1 cellular context compared by ENCODE assay signal in the genomic region with DNA sequence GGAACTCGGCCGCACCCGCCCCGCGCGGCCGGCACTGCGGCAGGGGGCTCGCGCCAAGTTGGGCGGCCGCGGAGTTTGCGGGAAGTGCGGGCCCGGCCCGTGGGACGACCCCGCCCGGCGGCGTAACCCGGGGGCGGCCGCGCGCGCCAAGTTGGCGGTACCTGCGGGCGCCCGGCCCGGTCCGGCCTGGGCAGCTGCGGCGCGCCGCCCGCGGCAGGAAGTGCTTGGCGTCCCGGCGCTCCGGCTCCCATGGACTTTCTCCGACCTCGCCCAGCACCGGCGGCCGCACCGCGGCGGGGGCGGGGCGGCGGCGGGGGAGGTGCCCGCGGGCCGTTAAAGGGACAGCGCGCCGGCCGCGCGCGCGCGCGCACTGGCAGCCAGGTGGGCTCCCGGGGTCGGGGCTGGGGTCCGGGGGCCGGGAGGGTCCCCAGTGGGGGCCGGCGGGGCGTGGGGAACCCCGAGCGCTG.
TF ChIP-seq lines count a peak whose summit lies in the region.

A gene with protein sequence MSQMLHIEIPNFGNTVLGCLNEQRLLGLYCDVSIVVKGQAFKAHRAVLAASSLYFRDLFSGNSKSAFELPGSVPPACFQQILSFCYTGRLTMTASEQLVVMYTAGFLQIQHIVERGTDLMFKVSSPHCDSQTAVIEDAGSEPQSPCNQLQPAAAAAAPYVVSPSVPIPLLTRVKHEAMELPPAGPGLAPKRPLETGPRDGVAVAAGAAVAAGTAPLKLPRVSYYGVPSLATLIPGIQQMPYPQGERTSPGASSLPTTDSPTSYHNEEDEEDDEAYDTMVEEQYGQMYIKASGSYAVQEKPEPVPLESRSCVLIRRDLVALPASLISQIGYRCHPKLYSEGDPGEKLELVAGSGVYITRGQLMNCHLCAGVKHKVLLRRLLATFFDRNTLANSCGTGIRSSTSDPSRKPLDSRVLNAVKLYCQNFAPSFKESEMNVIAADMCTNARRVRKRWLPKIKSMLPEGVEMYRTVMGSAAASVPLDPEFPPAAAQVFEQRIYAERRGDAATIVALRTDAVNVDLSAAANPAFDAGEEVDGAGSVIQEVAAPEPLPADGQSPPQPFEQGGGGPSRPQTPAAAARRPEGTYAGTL (minus strand): TSS at position 262 of the 467 bp plus-strand sequence. CDS start 44,768 bp downstream, outside the sequence.

TF ChIP-seq in GM23338, 12 proteins besides CTCF, POLR2A, EP300 and RAD21 (continued from another document):
- TF ChIP-seq, protein P1, sequence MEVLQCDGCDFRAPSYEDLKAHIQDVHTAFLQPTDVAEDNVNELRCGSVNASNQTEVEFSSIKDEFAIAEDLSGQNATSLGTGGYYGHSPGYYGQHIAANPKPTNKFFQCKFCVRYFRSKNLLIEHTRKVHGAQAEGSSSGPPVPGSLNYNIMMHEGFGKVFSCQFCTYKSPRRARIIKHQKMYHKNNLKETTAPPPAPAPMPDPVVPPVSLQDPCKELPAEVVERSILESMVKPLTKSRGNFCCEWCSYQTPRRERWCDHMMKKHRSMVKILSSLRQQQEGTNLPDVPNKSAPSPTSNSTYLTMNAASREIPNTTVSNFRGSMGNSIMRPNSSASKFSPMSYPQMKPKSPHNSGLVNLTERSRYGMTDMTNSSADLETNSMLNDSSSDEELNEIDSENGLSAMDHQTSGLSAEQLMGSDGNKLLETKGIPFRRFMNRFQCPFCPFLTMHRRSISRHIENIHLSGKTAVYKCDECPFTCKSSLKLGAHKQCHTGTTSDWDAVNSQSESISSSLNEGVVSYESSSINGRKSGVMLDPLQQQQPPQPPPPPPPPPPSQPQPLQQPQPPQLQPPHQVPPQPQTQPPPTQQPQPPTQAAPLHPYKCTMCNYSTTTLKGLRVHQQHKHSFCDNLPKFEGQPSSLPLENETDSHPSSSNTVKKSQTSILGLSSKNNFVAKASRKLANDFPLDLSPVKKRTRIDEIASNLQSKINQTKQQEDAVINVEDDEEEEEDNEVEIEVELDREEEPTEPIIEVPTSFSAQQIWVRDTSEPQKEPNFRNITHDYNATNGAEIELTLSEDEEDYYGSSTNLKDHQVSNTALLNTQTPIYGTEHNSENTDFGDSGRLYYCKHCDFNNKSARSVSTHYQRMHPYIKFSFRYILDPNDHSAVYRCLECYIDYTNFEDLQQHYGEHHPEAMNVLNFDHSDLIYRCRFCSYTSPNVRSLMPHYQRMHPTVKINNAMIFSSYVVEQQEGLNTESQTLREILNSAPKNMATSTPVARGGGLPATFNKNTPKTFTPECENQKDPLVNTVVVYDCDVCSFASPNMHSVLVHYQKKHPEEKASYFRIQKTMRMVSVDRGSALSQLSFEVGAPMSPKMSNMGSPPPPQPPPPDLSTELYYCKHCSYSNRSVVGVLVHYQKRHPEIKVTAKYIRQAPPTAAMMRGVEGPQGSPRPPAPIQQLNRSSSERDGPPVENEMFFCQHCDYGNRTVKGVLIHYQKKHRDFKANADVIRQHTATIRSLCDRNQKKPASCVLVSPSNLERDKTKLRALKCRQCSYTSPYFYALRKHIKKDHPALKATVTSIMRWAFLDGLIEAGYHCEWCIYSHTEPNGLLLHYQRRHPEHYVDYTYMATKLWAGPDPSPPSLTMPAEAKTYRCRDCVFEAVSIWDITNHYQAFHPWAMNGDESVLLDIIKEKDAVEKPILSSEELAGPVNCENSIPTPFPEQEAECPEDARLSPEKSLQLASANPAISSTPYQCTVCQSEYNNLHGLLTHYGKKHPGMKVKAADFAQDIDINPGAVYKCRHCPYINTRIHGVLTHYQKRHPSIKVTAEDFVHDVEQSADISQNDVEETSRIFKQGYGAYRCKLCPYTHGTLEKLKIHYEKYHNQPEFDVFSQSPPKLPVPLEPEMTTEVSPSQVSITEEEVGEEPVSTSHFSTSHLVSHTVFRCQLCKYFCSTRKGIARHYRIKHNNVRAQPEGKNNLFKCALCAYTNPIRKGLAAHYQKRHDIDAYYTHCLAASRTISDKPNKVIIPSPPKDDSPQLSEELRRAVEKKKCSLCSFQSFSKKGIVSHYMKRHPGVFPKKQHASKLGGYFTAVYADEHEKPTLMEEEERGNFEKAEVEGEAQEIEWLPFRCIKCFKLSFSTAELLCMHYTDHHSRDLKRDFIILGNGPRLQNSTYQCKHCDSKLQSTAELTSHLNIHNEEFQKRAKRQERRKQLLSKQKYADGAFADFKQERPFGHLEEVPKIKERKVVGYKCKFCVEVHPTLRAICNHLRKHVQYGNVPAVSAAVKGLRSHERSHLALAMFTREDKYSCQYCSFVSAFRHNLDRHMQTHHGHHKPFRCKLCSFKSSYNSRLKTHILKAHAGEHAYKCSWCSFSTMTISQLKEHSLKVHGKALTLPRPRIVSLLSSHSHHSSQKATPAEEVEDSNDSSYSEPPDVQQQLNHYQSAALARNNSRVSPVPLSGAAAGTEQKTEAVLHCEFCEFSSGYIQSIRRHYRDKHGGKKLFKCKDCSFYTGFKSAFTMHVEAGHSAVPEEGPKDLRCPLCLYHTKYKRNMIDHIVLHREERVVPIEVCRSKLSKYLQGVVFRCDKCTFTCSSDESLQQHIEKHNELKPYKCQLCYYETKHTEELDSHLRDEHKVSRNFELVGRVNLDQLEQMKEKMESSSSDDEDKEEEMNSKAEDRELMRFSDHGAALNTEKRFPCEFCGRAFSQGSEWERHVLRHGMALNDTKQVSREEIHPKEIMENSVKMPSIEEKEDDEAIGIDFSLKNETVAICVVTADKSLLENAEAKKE (CRISPR knock-in tag; IDR thresholded peaks at IDR 0.05): no peak
- TF ChIP-seq ZNF114 (CRISPR knock-in tag; IDR thresholded peaks at IDR 0.05): no peak
- no peak for TF ChIP-seq NANOG (IDR thresholded peaks at IDR 0.05; ENCODE audit: borderline replicate concordance)
- TF ChIP-seq, protein P2, sequence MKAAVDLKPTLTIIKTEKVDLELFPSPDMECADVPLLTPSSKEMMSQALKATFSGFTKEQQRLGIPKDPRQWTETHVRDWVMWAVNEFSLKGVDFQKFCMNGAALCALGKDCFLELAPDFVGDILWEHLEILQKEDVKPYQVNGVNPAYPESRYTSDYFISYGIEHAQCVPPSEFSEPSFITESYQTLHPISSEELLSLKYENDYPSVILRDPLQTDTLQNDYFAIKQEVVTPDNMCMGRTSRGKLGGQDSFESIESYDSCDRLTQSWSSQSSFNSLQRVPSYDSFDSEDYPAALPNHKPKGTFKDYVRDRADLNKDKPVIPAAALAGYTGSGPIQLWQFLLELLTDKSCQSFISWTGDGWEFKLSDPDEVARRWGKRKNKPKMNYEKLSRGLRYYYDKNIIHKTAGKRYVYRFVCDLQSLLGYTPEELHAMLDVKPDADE (IDR thresholded peaks at IDR 0.05): no peak
- no peak for TF ChIP-seq STAT1 (IDR thresholded peaks at IDR 0.05; ENCODE audit: unreplicated experiment)
- no peak for TF ChIP-seq ZNF331 (CRISPR knock-in tag; IDR thresholded peaks at IDR 0.05; ENCODE audit: low read depth)
- no peak for TF ChIP-seq EZH2 (IDR thresholded peaks at IDR 0.05; ENCODE audit: low read depth, unreplicated experiment)
- no peak for TF ChIP-seq JUNB (IDR thresholded peaks at IDR 0.05; ENCODE audit: unreplicated experiment)
TF ChIP-seq in GM23338: peak in this region for 0.
